Comparison of ENCODE assay signal across 26 cellular contexts in the genomic region with DNA sequence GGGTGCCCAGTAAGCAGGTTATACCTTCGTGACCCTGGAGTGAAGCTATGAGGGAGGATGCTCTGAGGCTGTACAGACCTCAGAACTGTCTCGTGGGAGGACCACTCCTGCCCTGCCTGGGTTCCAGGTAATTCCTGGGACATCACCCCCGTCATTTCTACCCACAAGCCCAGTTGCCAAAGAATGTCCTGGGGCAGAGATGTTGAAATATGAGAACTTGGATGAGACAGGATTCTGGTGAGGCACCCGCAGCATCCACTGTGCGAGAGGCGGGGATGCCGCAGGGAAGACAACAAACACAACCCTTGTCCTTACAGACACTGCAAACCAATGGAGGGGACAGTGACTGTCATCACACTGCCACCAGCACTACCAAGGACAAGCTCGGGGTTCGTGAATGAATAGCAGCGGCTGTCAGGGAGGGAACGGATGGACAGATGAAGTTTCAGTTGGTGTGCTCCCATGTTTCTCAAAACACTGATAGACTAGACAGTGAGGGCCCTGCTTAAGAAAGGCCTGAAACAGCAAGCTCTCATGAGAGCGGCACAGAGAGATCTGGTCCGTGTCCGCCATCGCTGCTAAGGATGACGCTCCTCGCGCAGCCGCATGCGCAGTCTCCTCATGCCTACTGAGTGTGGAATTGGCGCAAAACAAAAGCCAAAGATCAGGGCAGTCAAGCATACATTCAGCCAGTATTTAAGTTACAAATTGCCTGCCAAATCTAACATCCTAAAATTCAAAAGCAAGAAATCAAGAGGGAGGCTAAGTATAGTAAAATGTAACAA.
A peak's percentile ranks its signal among the peaks of the same experiment; 100 is the strongest.
DNase-seq lines count a peak whose midpoint lies in the region; TF ChIP-seq lines count a peak whose summit lies in the region.
"Had no signal": no experiment of that assay in that cellular context is flagged by ENCODE, and none has a peak within 500 bp of the region (broad histone marks: within the 10 kb centered on the region; RNA-seq: fewer than 3 reads in every experiment).

No MANE protein-coding gene starts in this region.

- H3K27me3 ChIP-seq in testis: no peaks in the 10 kb centered on the region
- H3K27me3 ChIP-seq in HAP-1 (ENCODE audit: low read depth): no peaks in the 10 kb centered on the region
- H3K27me3 ChIP-seq: thyroid gland had no signal

- no peak overlapping the region for H3K27ac ChIP-seq in testis
- H3K27ac ChIP-seq: skin epidermis, thyroid gland, WERI-Rb-1 had no signal

- intact Hi-C loops in testis (cut with DNase I; ENCODE audit: low total_unique reads): no loop called here

- WGBS in testis, 2 donors: 77 to 82% methylated on average over 21 of the region's 21 CpGs

- peak; percentile 33 for DNase-seq in activated effector memory CD4-positive, alpha-beta T cell treated with anti-CD3 and anti-CD28 coated beads, Interleukin-2, amount 50 U/mL, for 16 hours
- DNase-seq in activated effector memory CD4-positive, alpha-beta T cell treated with Interleukin-2 at 50 U/mL for 16 hours: no peak
- DNase-seq in astrocyte of the hippocampus (ENCODE audit: low read depth, low spot score) (peak; percentile 50), fibroblast of mammary gland (ENCODE audit: low read depth) (peak; percentile 23), testis (peak; percentile 59), NCI-H774 (lab: John Stamatoyannopoulos, UW) (no peak), HAP-1 (ENCODE audit: low spot score in 2 of 2) (no peak), NCI-H1105 (lab: John Stamatoyannopoulos, UW) (no peak)
- DNase-seq: 8988T; activated CD4-positive, alpha-beta T cell treated with anti-CD3 and anti-CD28 coated beads, Interleukin-2, amount 50 U/mL, for 1 hour; activated CD8-positive, alpha-beta memory T cell treated with anti-CD3 and anti-CD28 coated beads, Interleukin-2, amount 10 ng/mL, durations not matched to agents 7 days and 5 days; activated naive CD4-positive, alpha-beta T cell treated with anti-CD3 and anti-CD28 coated beads for 36 hours; activated T-cell treated with anti-CD3 and anti-CD28 coated beads, Interleukin-2, amount 50 U/mL, for 72 hours; amniotic stem cell; CD8-positive, alpha-beta T cell; central memory CD4-positive, alpha-beta T cell; dermis blood vessel endothelial cell; MM.1S; NCI-H1436 treated with DMSO at 0.1 percent for 48 hours; NCI-H2107; NCI-H446; stimulated activated naive CD8-positive, alpha-beta T cell treated with anti-CD3 and anti-CD28 coated beads, Interleukin-15, amount 100 ng/mL, for 72 hours; T-helper 9 cell; thyroid gland; WERI-Rb-1 had no signal

- H3K36me3 ChIP-seq in testis (ENCODE audit: low read depth, missing control alignments) (no peaks in the 10 kb centered on the region), HAP-1 (replicated peaks) (no peaks in the 10 kb centered on the region)
- H3K36me3 ChIP-seq: thyroid gland, WERI-Rb-1 had no signal

- in situ Hi-C loops in HAP-1 (cut with MboI; ENCODE audit: low sequenced_read_pairs): no loop called here

- peaks cover 4% of the 10 kb centered on the region for H3K4me1 ChIP-seq in testis
- H3K4me1 ChIP-seq in HAP-1: no peaks in the 10 kb centered on the region

- H3K9me3 ChIP-seq in testis (no peaks in the 10 kb centered on the region), HAP-1 (no peaks in the 10 kb centered on the region)
- H3K9me3 ChIP-seq: thyroid gland had no signal

- no peak for TF ChIP-seq CTCF in fibroblast of mammary gland (conservative IDR thresholded peaks at IDR 0.05; ENCODE audit: control insufficient read depth, insufficient read depth, low read depth, low read length)
- TF ChIP-seq CTCF in testis (IDR thresholded peaks at IDR 0.05): no peak

- no peak overlapping the region for H3K4me3 ChIP-seq in fibroblast of mammary gland (ENCODE audit: control insufficient read depth, low read depth, low read length)
- peak overlapping the region in 1 of 2 donors; percentile 5 for H3K4me3 ChIP-seq in testis
- H3K4me3 ChIP-seq in HAP-1: no peak overlapping the region
- H3K4me3 ChIP-seq: skin epidermis, thyroid gland had no signal

- TF ChIP-seq POLR2A in testis (IDR thresholded peaks at IDR 0.05): no peak

Comparison
In these comparisons a context has a peak if more than half of its experiments do, and no peak if none do; other contexts are left out.
1. DNase-seq: peak in activated effector memory CD4-positive, alpha-beta T cell treated with anti-CD3 and anti-CD28 coated beads, Interleukin-2, amount 50 U/mL, for 16 hours (single experiment), astrocyte of the hippocampus (single experiment), fibroblast of mammary gland (single experiment) and testis (single experiment); none in activated effector memory CD4-positive, alpha-beta T cell treated with Interleukin-2 at 50 U/mL for 16 hours (single experiment), NCI-H774 (single experiment), HAP-1 (0 of 2) and NCI-H1105 (single experiment).